28 cellular contexts compared by ENCODE assay signal in genomic region chr12:40056357-40056756, GRCh38.
"Had no signal": no experiment of that assay in that cellular context is flagged by ENCODE, and none has a peak within 500 bp of the region (broad histone marks: within the 10 kb centered on the region; RNA-seq: fewer than 3 reads in every experiment).

No MANE protein-coding gene starts in this region.

- H3K36me3 ChIP-seq: colonic mucosa, left lung, thoracic aorta, uterus had no signal

- H3K27ac ChIP-seq: body of pancreas, colonic mucosa, left lung, thoracic aorta, uterus, VCaP had no signal

- H3K9me3 ChIP-seq: body of pancreas, colonic mucosa, left lung, thoracic aorta, uterus had no signal

- FAIRE-seq: kidney, TTC549 had no signal

- ATAC-seq: body of pancreas; left lung; natural killer cell; right cardiac atrium; stimulated activated effector memory CD8-positive, alpha-beta T cell treated with anti-CD3 and anti-CD28 coated beads, Interleukin-12 subunit alpha, Interleukin-12 subunit beta, amount 100 ng/mL, for 72 hours had no signal

- H3K4me3 ChIP-seq: body of pancreas, colonic mucosa, left lung, lung, thoracic aorta, uterus had no signal

- H3K4me1 ChIP-seq: colonic mucosa, left lung, uterus had no signal

- DNase-seq: activated CD4-positive, alpha-beta T cell treated with anti-CD3 and anti-CD28 coated beads for 4 hours; activated CD4-positive, alpha-beta T cell treated with anti-CD3 and anti-CD28 coated beads, Interleukin-2, amount 50 U/mL, for 4 hours; activated CD8-positive, alpha-beta memory T cell treated with anti-CD3 and anti-CD28 coated beads for 24 hours; activated effector memory CD4-positive, alpha-beta T cell treated with Interleukin-2 at 50 U/mL for 16 hours; activated naive CD4-positive, alpha-beta T cell treated with Interleukin-2 at 50 U/mL for 16 hours; aorta; body of pancreas; cerebellar nuclear complex; colonic mucosa; effector CD8-positive, alpha-beta T cell; erythroblast; head of caudate nucleus; hippocampal formation; immature natural killer cell; kidney; left lung; mesendoderm; natural killer cell; right cardiac atrium; stimulated activated CD4-positive, alpha-beta T cell treated with anti-CD3 and anti-CD28 coated beads, Interleukin-2, amount 100 ng/mL, for 48 hours; T-helper 9 cell; trophoblast cell; uterus had no signal

- H3K27me3 ChIP-seq: body of pancreas, colonic mucosa, left lung, uterus had no signal
